In genomic region chr1:156102634-156103511, GRCh38 we compare ENCODE assay signal across 8 cellular contexts. TPM values are rescaled to one million over a fixed set of nuclear protein-coding genes. Genes with fewer than 3 reads are reported as not detected.
A peak's percentile ranks its signal among the peaks of the same experiment; 100 is the strongest.
DNase-seq lines count a peak whose midpoint lies in the region; ATAC-seq and TF ChIP-seq lines count a peak whose summit lies in the region.
"Had no signal": no experiment of that assay in that cellular context is flagged by ENCODE, and none has a peak within 500 bp of the region (broad histone marks: within the 10 kb centered on the region; RNA-seq: fewer than 3 reads in every experiment).

No MANE protein-coding gene starts in this region.

- H3K27me3 Mint-ChIP-seq in T-helper 17 cell = no peaks in the 10 kb centered on the region
- peaks cover 15% of the 10 kb centered on the region for H3K27me3 Mint-ChIP-seq in activated CD4-positive, alpha-beta T cell treated with anti-CD3 and anti-CD28 coated beads, Interleukin-2, amount 10 ng/mL, durations not matched to agents 7 days and 5 days

- H3K9me3 Mint-ChIP-seq in activated CD4-positive, alpha-beta T cell treated with anti-CD3 and anti-CD28 coated beads, Interleukin-2, amount 10 ng/mL, durations not matched to agents 7 days and 5 days = no peaks in the 10 kb centered on the region

- H3K36me3 ChIP-seq in gastroesophageal sphincter (no peaks in the 10 kb centered on the region), spleen (no peaks in the 10 kb centered on the region)

- peak overlapping the region; percentile 100 for H3K27ac Mint-ChIP-seq in T-helper 17 cell
- no peak overlapping the region for H3K27ac Mint-ChIP-seq in activated CD4-positive, alpha-beta T cell treated with anti-CD3 and anti-CD28 coated beads, Interleukin-2, amount 10 ng/mL, durations not matched to agents 7 days and 5 days

- H3K4me3 ChIP-seq in HL-60 (replicated peaks; ENCODE audit: insufficient read depth, low read length) (no peak overlapping the region), gastroesophageal sphincter (no peak overlapping the region), spleen (no peak overlapping the region)
- H3K4me3 ChIP-seq: HAP-1 had no signal

- TF ChIP-seq POLR2A in gastroesophageal sphincter (IDR thresholded peaks at IDR 0.05) = no peak
- no peak for TF ChIP-seq POLR2A in spleen (IDR thresholded peaks at IDR 0.05)

- CTCF ChIA-PET in activated CD4-positive, alpha-beta T cell treated with anti-CD3 and anti-CD28 coated beads, Interleukin-2, amount 10 ng/mL, durations not matched to agents 7 days and 5 days (lab: Charles Lee) = interaction anchor here (0.9 to 26.9 kb wide), 4 partner anchors 12 to 43 kb away, joined by 3 to 645 read pairs (median 4); partner anchors contain the start of gene LMNA

- whole genome bisulfite sequencing in gastroesophageal sphincter (ENCODE audit: low coverage in 1 of 2), 2 donors = 43 to 45% methylated on average over 4 of the region's 16 CpGs
- 74 to 82% (median 81%) methylated on average over 15 to 16 of the region's 16 CpGs for WGBS in spleen, 5 donors

- H3K27me3 ChIP-seq in HL-60 (ENCODE audit: insufficient read depth, poor library complexity, severe bottlenecking) (no peaks in the 10 kb centered on the region), gastroesophageal sphincter (no peaks in the 10 kb centered on the region), spleen (replicated peaks in 1 of 7) (peaks cover 0 to 19% (median 0%) of the 10 kb centered on the region in 7 donors)

- TF ChIP-seq CTCF in HL-60 (IDR thresholded peaks at IDR 0.05; ENCODE audit: insufficient read depth, low read length) (no peak), gastroesophageal sphincter (IDR thresholded peaks at IDR 0.05) (no peak), spleen (IDR thresholded peaks at IDR 0.05 in 8 of 11, conservative IDR thresholded peaks at IDR 0.05 in 3 of 11) (no peak)

- no peak for ATAC-seq in T-helper 17 cell
- no peak for ATAC-seq in gastroesophageal sphincter

- DNase-seq in HL-60 (ENCODE audit: low read depth in 1 of 2, low spot score in 1 of 2) = peak in 1 of 2 experiments; percentile 73
- DNase-seq in T-helper 17 cell = no peak
- DNase-seq in spleen = no peak
- DNase-seq in activated CD4-positive, alpha-beta T cell treated with anti-CD3 and anti-CD28 coated beads, Interleukin-2, amount 10 ng/mL, durations not matched to agents 7 days and 5 days = no peak
- DNase-seq in NK-92 (lab: John Stamatoyannopoulos, UW; ENCODE audit: unreplicated experiment) = no peak
- DNase-seq in NCI-H526 treated with DMSO at 0.1 percent for 48 hours (lab: John Stamatoyannopoulos, UW) = no peak

- intact Hi-C loops in spleen (cut with DNase I; ENCODE audit: low total_unique reads) = no loop called here

- H3K4me1 ChIP-seq in gastroesophageal sphincter (peaks cover 18 to 79% (median 63%) of the 10 kb centered on the region in 3 donors), spleen (peaks cover 23 to 72% (median 55%) of the 10 kb centered on the region in 6 donors)

- peaks cover 48% of the 10 kb centered on the region for H3K4me1 Mint-ChIP-seq in T-helper 17 cell
- H3K4me1 Mint-ChIP-seq in activated CD4-positive, alpha-beta T cell treated with anti-CD3 and anti-CD28 coated beads, Interleukin-2, amount 10 ng/mL, durations not matched to agents 7 days and 5 days = peaks cover 52% of the 10 kb centered on the region

- no peak for TF ChIP-seq EP300 in gastroesophageal sphincter (IDR thresholded peaks at IDR 0.05)

- POLR2A ChIA-PET in activated CD4-positive, alpha-beta T cell treated with anti-CD3 and anti-CD28 coated beads, Interleukin-2, amount 10 ng/mL, durations not matched to agents 7 days and 5 days (lab: Charles Lee) = no interaction called here

- H3K4me3 Mint-ChIP-seq in T-helper 17 cell = no peak overlapping the region
- no peak overlapping the region for H3K4me3 Mint-ChIP-seq in activated CD4-positive, alpha-beta T cell treated with anti-CD3 and anti-CD28 coated beads, Interleukin-2, amount 10 ng/mL, durations not matched to agents 7 days and 5 days

- H3K27ac ChIP-seq in HL-60 (replicated peaks) (peak overlapping the region; percentile 62), gastroesophageal sphincter (peak overlapping the region; percentile 87 to 98 (median 96)), spleen (peak overlapping the region in 5 of 8 donors; percentile 23 to 85 (median 85))

- no peaks in the 10 kb centered on the region for H3K36me3 Mint-ChIP-seq in T-helper 17 cell (ENCODE audit: low read depth)
- no peaks in the 10 kb centered on the region for H3K36me3 Mint-ChIP-seq in activated CD4-positive, alpha-beta T cell treated with anti-CD3 and anti-CD28 coated beads, Interleukin-2, amount 10 ng/mL, durations not matched to agents 7 days and 5 days (ENCODE audit: low read depth)

- H3K9me3 ChIP-seq in T-helper 17 cell (ENCODE audit: control insufficient read depth, low read length, poor library complexity, severe bottlenecking) (no peaks in the 10 kb centered on the region), gastroesophageal sphincter (no peaks in the 10 kb centered on the region), spleen (no peaks in the 10 kb centered on the region)
- H3K9me3 ChIP-seq: HAP-1 had no signal

RNA-seq across cellular contexts. Expression of gene LMNA, which starts 11.6 kb away (rescaled TPM):
- total RNA-seq in T-helper 17 cell (1,000 to 10,000 TPM in 1 of 2 donors, 100 to 1,000 TPM in 1; 919 to 1,908 TPM), gastroesophageal sphincter (100 to 1,000 TPM; 327 to 617 (median 519) TPM), spleen (100 to 1,000 TPM in 6 of 7 donors, 10 to 100 TPM in 1; 95.1 to 279 (median 124) TPM)
- polyA plus RNA-seq in spleen = 10 to 100 TPM; 33.9 to 61.1 (median 39.4) TPM
- total RNA-seq in activated CD4-positive, alpha-beta T cell treated with anti-CD3 and anti-CD28 coated beads, Interleukin-2, amount 10 ng/mL, durations not matched to agents 7 days and 5 days = 10 to 100 TPM; 38.3 to 43.5 TPM

RNA-seq across cellular contexts. Expression of gene MEX3A, which starts 20.6 kb away (rescaled TPM):
- not detected for total RNA-seq in T-helper 17 cell
- under 1 TPM; under 0.01 to 0.78 (median 0.52) TPM for total RNA-seq in gastroesophageal sphincter
- under 1 TPM; 0.26 to 0.76 (median 0.38) TPM for total RNA-seq in spleen
- under 1 TPM; 0.11 to 0.17 (median 0.16) TPM for polyA plus RNA-seq in spleen
- total RNA-seq in activated CD4-positive, alpha-beta T cell treated with anti-CD3 and anti-CD28 coated beads, Interleukin-2, amount 10 ng/mL, durations not matched to agents 7 days and 5 days = under 1 TPM; 0.02 to 0.05 TPM

RNA-seq across cellular contexts. Expression of gene RAB25, which starts 41.9 kb away (rescaled TPM):
- 1 to 10 TPM; 1.4 to 1.8 TPM for total RNA-seq in T-helper 17 cell
- 10 to 100 TPM in 1 of 4 donors, not detected in 3; 22.1 TPM for total RNA-seq in gastroesophageal sphincter
- under 1 TPM in 2 of 7 donors, not detected in 5; 0.50 to 0.70 TPM for total RNA-seq in spleen
- polyA plus RNA-seq in spleen = under 1 TPM; 0.28 to 0.61 (median 0.45) TPM
- under 1 TPM in 1 of 2 experiments, not detected in 1; 0.50 TPM for total RNA-seq in activated CD4-positive, alpha-beta T cell treated with anti-CD3 and anti-CD28 coated beads, Interleukin-2, amount 10 ng/mL, durations not matched to agents 7 days and 5 days

RNA-seq across cellular contexts. Expression of gene LAMTOR2, which starts 48.3 kb away (rescaled TPM):
- 10 to 100 TPM; 19.4 to 21.4 TPM for total RNA-seq in T-helper 17 cell
- total RNA-seq in gastroesophageal sphincter = 10 to 100 TPM; 66.8 to 79.3 (median 73.1) TPM
- total RNA-seq in spleen = 10 to 100 TPM; 29.5 to 53.3 (median 42.3) TPM
- polyA plus RNA-seq in spleen = 100 to 1,000 TPM in 2 of 3 donors, 10 to 100 TPM in 1; 80.0 to 121 (median 107) TPM
- 10 to 100 TPM; 41.3 to 61.0 TPM for total RNA-seq in activated CD4-positive, alpha-beta T cell treated with anti-CD3 and anti-CD28 coated beads, Interleukin-2, amount 10 ng/mL, durations not matched to agents 7 days and 5 days

RNA-seq across cellular contexts. Expression of gene UBQLN4, which starts 49.3 kb away (rescaled TPM):
- total RNA-seq in T-helper 17 cell = 10 to 100 TPM; 21.9 to 22.7 TPM
- total RNA-seq in gastroesophageal sphincter = 10 to 100 TPM; 19.6 to 29.6 (median 24.8) TPM
- total RNA-seq in spleen = 10 to 100 TPM; 15.7 to 26.4 (median 21.2) TPM
- polyA plus RNA-seq in spleen = 10 to 100 TPM; 11.2 to 18.0 (median 12.2) TPM
- total RNA-seq in activated CD4-positive, alpha-beta T cell treated with anti-CD3 and anti-CD28 coated beads, Interleukin-2, amount 10 ng/mL, durations not matched to agents 7 days and 5 days = 10 to 100 TPM; 30.8 to 34.0 TPM
